17 cellular contexts compared by ENCODE assay signal in genomic region chr2:134932864-134933526, GRCh38. TPM values are rescaled to one million over a fixed set of nuclear protein-coding genes. Genes with fewer than 3 reads are reported as not detected.
DNase-seq lines count a peak whose midpoint lies in the region; ATAC-seq, FAIRE-seq and TF ChIP-seq lines count a peak whose summit lies in the region.
"Had no signal": no experiment of that assay in that cellular context is flagged by ENCODE, and none has a peak within 500 bp of the region (broad histone marks: within the 10 kb centered on the region; RNA-seq: fewer than 3 reads in every experiment).

No MANE protein-coding gene starts in this region.

- no peaks in the 10 kb centered on the region for H3K27me3 ChIP-seq in cardiac muscle cell
- no peaks in the 10 kb centered on the region for H3K27me3 ChIP-seq in left ventricle myocardium inferior (ENCODE audit: low read depth)
- H3K27me3 ChIP-seq in astrocyte (ENCODE audit: insufficient read depth, low read length), result no peaks in the 10 kb centered on the region
- no peaks in the 10 kb centered on the region for H3K27me3 ChIP-seq in mesenchymal stem cell (ENCODE audit: control insufficient read depth in 1 of 2, insufficient read depth in 1 of 2, low read length in 2 of 2)
- no peaks in the 10 kb centered on the region for H3K27me3 ChIP-seq in upper lobe of right lung
- H3K27me3 ChIP-seq: suprapubic skin had no signal

- H2BK12ac ChIP-seq in mesenchymal stem cell (ENCODE audit: low read length in 2 of 2), result no peak overlapping the region

- H2BK15ac ChIP-seq in mesenchymal stem cell (ENCODE audit: low read depth, poor library complexity, severe bottlenecking), result no peak overlapping the region

- H3K9ac ChIP-seq in astrocyte (ENCODE audit: low read length) (no peak overlapping the region), mesenchymal stem cell (ENCODE audit: low read length) (no peak overlapping the region)

- H3K14ac ChIP-seq in mesenchymal stem cell (ENCODE audit: low read length in 2 of 2), result no peak overlapping the region

- no peaks in the 10 kb centered on the region for H3K79me1 ChIP-seq in mesenchymal stem cell (replicated peaks; ENCODE audit: low read length, poor library complexity, severe bottlenecking)

- no peak overlapping the region for H2BK5ac ChIP-seq in mesenchymal stem cell (ENCODE audit: low read depth, low read length, poor library complexity, severe bottlenecking)

- H3K4me1 Mint-ChIP-seq in astrocyte (ENCODE audit: low read depth, unreplicated experiment), result peaks cover 6% of the 10 kb centered on the region

- H3K36me3 Mint-ChIP-seq in astrocyte (ENCODE audit: low read depth, unreplicated experiment), result peaks cover 5% of the 10 kb centered on the region

- peak overlapping the region; percentile 49 for H3K27ac ChIP-seq in cardiac muscle cell
- no peak overlapping the region for H3K27ac ChIP-seq in left ventricle myocardium inferior (replicated peaks)
- no peak overlapping the region for H3K27ac ChIP-seq in astrocyte (ENCODE audit: low read depth, low read length)
- peak overlapping the region; percentile 80 for H3K27ac ChIP-seq in mesenchymal stem cell (ENCODE audit: low read length, poor library complexity, severe bottlenecking)
- H3K27ac ChIP-seq in upper lobe of right lung, result no peak overlapping the region
- H3K27ac ChIP-seq: suprapubic skin had no signal

- no peak for FAIRE-seq in astrocyte (lab: Jason Lieb, UNC)

- no peaks in the 10 kb centered on the region for H3K9me3 Mint-ChIP-seq in astrocyte (ENCODE audit: unreplicated experiment)
- H3K9me3 Mint-ChIP-seq: activated CD4-positive, alpha-beta memory T cell treated with anti-CD3 and anti-CD28 coated beads, Interleukin-2, amount 10 ng/mL, durations not matched to agents 7 days and 5 days; effector memory CD8-positive, alpha-beta T cell had no signal

- intact Hi-C loops in left ventricle myocardium inferior (cut with micrococcal nuclease) (no loop called here), upper lobe of right lung (cut with DNase I) (no loop called here)

- in situ Hi-C loops in GM13977 (cut with MboI; ENCODE audit: low pct_unique_long_range_greater_than_20kb, low sequenced_read_pairs, unreplicated experiment), result no loop called here

- no peak overlapping the region for H3K4me2 ChIP-seq in astrocyte (ENCODE audit: low read length)
- H3K4me2 ChIP-seq in mesenchymal stem cell (ENCODE audit: low read length, poor library complexity, severe bottlenecking), result peak overlapping the region; percentile 49

- H2AK5ac ChIP-seq in mesenchymal stem cell (ENCODE audit: low read length, severe bottlenecking), result no peak overlapping the region

- no peak overlapping the region for H2BK120ac ChIP-seq in mesenchymal stem cell (ENCODE audit: low read depth, low read length)

- H3K4me3 ChIP-seq in cardiac muscle cell (no peak overlapping the region), left ventricle myocardium inferior (no peak overlapping the region), astrocyte (ENCODE audit: insufficient read depth, low read depth, low read length) (no peak overlapping the region), mesenchymal stem cell (ENCODE audit: insufficient read depth in 1 of 2, low read depth in 1 of 2, low read length in 2 of 2) (no peak overlapping the region), upper lobe of right lung (no peak overlapping the region)
- H3K4me3 ChIP-seq: suprapubic skin had no signal

- no peak for DNase-seq in cardiac muscle cell (ENCODE audit: low read depth in 1 of 2, low spot score in 1 of 2)
- DNase-seq in left ventricle myocardium inferior, result no peak
- DNase-seq in astrocyte (ENCODE audit: low read depth), result no peak
- no peak for DNase-seq in mesenchymal stem cell
- DNase-seq in upper lobe of right lung, result no peak
- no peak for DNase-seq in NCI-H2227 (lab: John Stamatoyannopoulos, UW; ENCODE audit: unreplicated experiment)
- no peak for DNase-seq in NCI-H128 (lab: John Stamatoyannopoulos, UW; ENCODE audit: unreplicated experiment)
- no peak for DNase-seq in GM13977 (ENCODE audit: low spot score)
- DNase-seq: activated CD4-positive, alpha-beta memory T cell treated with anti-CD3 and anti-CD28 coated beads, Interleukin-2, amount 10 ng/mL, durations not matched to agents 7 days and 5 days; activated gamma-delta T cell; Caco-2; effector memory CD8-positive, alpha-beta T cell; KBM-7; NCI-H1436; PC-3; posterior cingulate gyrus had no signal

- H3K79me2 ChIP-seq in astrocyte (ENCODE audit: insufficient read depth, low read length), result peaks cover 98% of the 10 kb centered on the region

- peak overlapping the region; percentile 45 for H3K27ac Mint-ChIP-seq in astrocyte (ENCODE audit: unreplicated experiment)
- H3K27ac Mint-ChIP-seq: activated CD4-positive, alpha-beta memory T cell treated with anti-CD3 and anti-CD28 coated beads, Interleukin-2, amount 10 ng/mL, durations not matched to agents 7 days and 5 days had no signal

- H3K4me1 ChIP-seq in cardiac muscle cell (ENCODE audit: low read depth), result peaks cover 11% of the 10 kb centered on the region
- peaks cover 84% of the 10 kb centered on the region for H3K4me1 ChIP-seq in left ventricle myocardium inferior
- no peaks in the 10 kb centered on the region for H3K4me1 ChIP-seq in astrocyte (ENCODE audit: insufficient read depth, low read length)
- peaks cover 5% of the 10 kb centered on the region for H3K4me1 ChIP-seq in mesenchymal stem cell (ENCODE audit: control insufficient read depth, insufficient read depth, low read depth, low read length)
- H3K4me1 ChIP-seq in upper lobe of right lung, result peaks cover 33% of the 10 kb centered on the region

- H2AFZ ChIP-seq in astrocyte (ENCODE audit: low read depth, low read length) (no peak overlapping the region), mesenchymal stem cell (ENCODE audit: low read depth, low read length) (no peak overlapping the region)

- H3K23ac ChIP-seq in mesenchymal stem cell (ENCODE audit: low read length in 2 of 2), result no peak overlapping the region

- peaks cover 86% of the 10 kb centered on the region for H4K20me1 ChIP-seq in astrocyte (ENCODE audit: insufficient read depth, low read length)

- H3K4ac ChIP-seq in mesenchymal stem cell (ENCODE audit: low read depth in 1 of 2, low read length in 2 of 2), result no peak overlapping the region

- ATAC-seq in upper lobe of right lung, result peak; percentile 39
- ATAC-seq: effector memory CD8-positive, alpha-beta T cell; PC-3 had no signal

- no peak overlapping the region for H3K4me3 Mint-ChIP-seq in astrocyte (ENCODE audit: unreplicated experiment)
- H3K4me3 Mint-ChIP-seq: activated CD4-positive, alpha-beta memory T cell treated with anti-CD3 and anti-CD28 coated beads, Interleukin-2, amount 10 ng/mL, durations not matched to agents 7 days and 5 days had no signal

- H3K9me3 ChIP-seq in cardiac muscle cell (ENCODE audit: low read depth) (no peaks in the 10 kb centered on the region), left ventricle myocardium inferior (replicated peaks) (no peaks in the 10 kb centered on the region), astrocyte (ENCODE audit: insufficient read depth, low read depth, low read length) (no peaks in the 10 kb centered on the region), mesenchymal stem cell (ENCODE audit: control insufficient read depth, low read length) (no peaks in the 10 kb centered on the region), upper lobe of right lung (no peaks in the 10 kb centered on the region)
- H3K9me3 ChIP-seq: Caco-2, suprapubic skin had no signal

- no peak for TF ChIP-seq CTCF in cardiac muscle cell (IDR thresholded peaks at IDR 0.05; ENCODE audit: low read depth, low read length)
- TF ChIP-seq CTCF in left ventricle myocardium inferior (IDR thresholded peaks at IDR 0.05; ENCODE audit: borderline replicate concordance), result no peak
- TF ChIP-seq CTCF in astrocyte (IDR thresholded peaks at IDR 0.05; ENCODE audit: insufficient read depth, low read depth, low read length), result no peak
- TF ChIP-seq CTCF in upper lobe of right lung (IDR thresholded peaks at IDR 0.05), result no peak
- TF ChIP-seq CTCF in GM13977 (IDR thresholded peaks at IDR 0.05; ENCODE audit: extremely low read depth, insufficient read depth, missing control alignments), result no peak

- no peak overlapping the region for H3K18ac ChIP-seq in mesenchymal stem cell (ENCODE audit: low read depth in 1 of 2, low read length in 2 of 2)

- 98% methylated on average over 3 of the region's 3 CpGs for WGBS in mesenchymal stem cell

- H4K91ac ChIP-seq in mesenchymal stem cell (ENCODE audit: low read length), result no peak overlapping the region

- H4K8ac ChIP-seq in mesenchymal stem cell (ENCODE audit: low read length), result no peak overlapping the region

- H3K27me3 Mint-ChIP-seq in astrocyte (ENCODE audit: low read depth, unreplicated experiment), result no peaks in the 10 kb centered on the region
- H3K27me3 Mint-ChIP-seq: activated CD4-positive, alpha-beta memory T cell treated with anti-CD3 and anti-CD28 coated beads, Interleukin-2, amount 10 ng/mL, durations not matched to agents 7 days and 5 days; effector memory CD8-positive, alpha-beta T cell had no signal

- peaks cover 9% of the 10 kb centered on the region for H3K36me3 ChIP-seq in cardiac muscle cell
- H3K36me3 ChIP-seq in left ventricle myocardium inferior, result peaks cover 14% of the 10 kb centered on the region
- no peaks in the 10 kb centered on the region for H3K36me3 ChIP-seq in astrocyte (ENCODE audit: insufficient read depth, low read length)
- peaks cover 9 to 27% of the 10 kb centered on the region in 2 experiments for H3K36me3 ChIP-seq in mesenchymal stem cell (ENCODE audit: control insufficient read depth in 1 of 2, insufficient read depth in 2 of 2, low read depth in 1 of 2, low read length in 2 of 2)
- H3K36me3 ChIP-seq in upper lobe of right lung, result peaks cover 17% of the 10 kb centered on the region

RNA-seq across cellular contexts. Expression of gene CCNT2, which starts 14.4 kb away (rescaled TPM):
- total RNA-seq in cardiac muscle cell (24.9 and 27.7 TPM in 2 replicates), left ventricle myocardium inferior (16.9 TPM), astrocyte (33.2 and 33.4 TPM in 2 replicates), upper lobe of right lung (38.7 TPM)
- polyA plus RNA-seq in cardiac muscle cell, result 21.9 and 31.8 TPM in 2 replicates
- 17.2 TPM for polyA plus RNA-seq in mesenchymal stem cell (2013, experiment 1 of 2)
- polyA plus RNA-seq in mesenchymal stem cell (2013, experiment 2 of 2), result 15.9 TPM

Comparison
In these comparisons a context has a peak if more than half of its experiments do, and no peak if none do; other contexts are left out.
1. H3K27ac ChIP-seq: peak in cardiac muscle cell (single experiment) and mesenchymal stem cell (single experiment); none in left ventricle myocardium inferior (single experiment), astrocyte (single experiment) and upper lobe of right lung (single experiment).